8 cellular contexts compared by ENCODE assay signal in genomic region chr11:67439321-67440228, GRCh38. TPM values are rescaled to one million over a fixed set of nuclear protein-coding genes. Genes with fewer than 3 reads are reported as not detected.
DNase-seq lines count a peak whose midpoint lies in the region; ATAC-seq and TF ChIP-seq lines count a peak whose summit lies in the region.

No MANE protein-coding gene starts in this region.

- no peak; the same call in 1 of the 2 replicates for TF ChIP-seq RAD21 in HCT116 (IDR thresholded peaks at IDR 0.05; ENCODE audit: low read depth)

- H3K79me2 ChIP-seq in HCT116 (ENCODE audit: insufficient read depth, low read length) = peaks cover 7% of the 10 kb centered on the region; the same call in 1 of the 2 replicates

- H4K20me1 ChIP-seq in HCT116 (ENCODE audit: insufficient read depth) = no peaks in the 10 kb centered on the region

- no peaks in the 10 kb centered on the region for H3K9me3 Mint-ChIP-seq in CD4-positive, alpha-beta T cell

- H3K4me3 ChIP-seq in HCT116 (replicated peaks in 1 of 2; ENCODE audit: low read depth in 1 of 2, low read length in 2 of 2) (no peak overlapping the region), WERI-Rb-1 (ENCODE audit: low read depth, low read length) (no peak overlapping the region)

- peak overlapping the region; percentile 98 for H3K4me3 Mint-ChIP-seq in CD4-positive, alpha-beta T cell

- POLR2A ChIA-PET in CD4-positive, alpha-beta T cell (lab: Charles Lee) = interaction anchor here (1.4 to 17.7 kb wide), 10 partner anchors 11 to 86 kb away, joined by 5 to 411 read pairs (median 91); partner anchors contain the start of genes AIP, CABP4, CARNS1 and GPR152
- POLR2A ChIA-PET in HCT116 (lab: Charles Lee) = interaction anchor here (1.2 kb wide), 1 partner anchor 11 kb away, joined by 3 read pairs; the partner anchor contains the start of gene RPS6KB2

- H3K9me2 ChIP-seq in HCT116 (ENCODE audit: insufficient read depth) = no peaks in the 10 kb centered on the region

- H3K27me3 ChIP-seq in CD4-positive, alpha-beta T cell (ENCODE audit: control insufficient read depth, insufficient read depth, low read length) = no peaks in the 10 kb centered on the region
- H3K27me3 ChIP-seq in HCT116 (ENCODE audit: insufficient read depth, low read length) (no peaks in the 10 kb centered on the region), WERI-Rb-1 (ENCODE audit: insufficient read depth, low read depth, severe bottlenecking) (no peaks in the 10 kb centered on the region), foreskin keratinocyte (no peaks in the 10 kb centered on the region)

- H3K27ac Mint-ChIP-seq in CD4-positive, alpha-beta T cell = peak overlapping the region; percentile 98

- H3K9ac ChIP-seq in HCT116 (ENCODE audit: low read length) = no peak overlapping the region

- H3K4me2 ChIP-seq in HCT116 (ENCODE audit: low read length) = peak overlapping the region; percentile 9; the same call in 1 of the 2 replicates

- H2AFZ ChIP-seq in HCT116 (ENCODE audit: low read depth, low read length, poor library complexity, severe bottlenecking) = no peak overlapping the region

- RAD21 ChIA-PET in HCT116 (lab: Charles Lee; ENCODE audit: low non-redundant PET in 1 of 2, low total read pairs in 2 of 2, uncharacterized antibody in 2 of 2, unreplicated experiment in 2 of 2) = no interaction called here

- no peaks in the 10 kb centered on the region for H3K9me3 ChIP-seq in CD4-positive, alpha-beta T cell (ENCODE audit: control insufficient read depth, low read length)
- H3K9me3 ChIP-seq in HCT116 (ENCODE audit: control insufficient read depth in 1 of 2, insufficient read depth in 1 of 2, low read depth in 1 of 2, low read length in 2 of 2) = no peaks in the 10 kb centered on the region
- H3K9me3 ChIP-seq in WERI-Rb-1 (ENCODE audit: severe bottlenecking) = no peaks in the 10 kb centered on the region

- DNase-seq in CD4-positive, alpha-beta T cell = peak in 3 of 10 experiments; percentile 18 to 41 (median 23)
- DNase-seq in HCT116 (ENCODE audit: low read depth, low spot score) (no peak), WERI-Rb-1 (peak; percentile 64), foreskin keratinocyte (no peak), mucosa of gallbladder (ENCODE audit: low spot score) (no peak), NCI-H446 treated with DMSO at 0.1 percent for 48 hours (lab: John Stamatoyannopoulos, UW) (no peak)
- peak; percentile 35 for DNase-seq in stimulated activated naive CD4-positive, alpha-beta T cell treated with Interleukin-2 at 50 U/mL for 16 hours (lab: John Stamatoyannopoulos, UW)

- intact Hi-C loops in CD4-positive, alpha-beta T cell (cut with DNase I, micrococcal nuclease) = no loop called here
- intact Hi-C loops in HCT116 (cut with micrococcal nuclease) = no loop called here

- peaks cover 40% of the 10 kb centered on the region for H3K36me3 Mint-ChIP-seq in CD4-positive, alpha-beta T cell (ENCODE audit: low read depth)

- CTCF ChIA-PET in CD4-positive, alpha-beta T cell (lab: Charles Lee) = interaction anchor here (0.6 to 4.3 kb wide), 5 partner anchors 30 to 1276 kb away, joined by 3 to 21 read pairs (median 6); partner anchors contain the start of genes PPP1CA and TMEM134
- CTCF ChIA-PET in HCT116 (lab: Charles Lee) = interaction anchor here (1.0 to 1.5 kb wide), 3 partner anchors 11 to 38 kb away, joined by 3 to 5 read pairs (median 4); partner anchors contain the start of genes PPP1CA and RPS6KB2

- H3K4me1 ChIP-seq in HCT116 (ENCODE audit: control insufficient read depth in 1 of 2, insufficient read depth in 2 of 2, low read length in 2 of 2) (peaks cover 6 to 35% of the 10 kb centered on the region in 2 experiments; a peak in 3 of 4 replicates), foreskin keratinocyte (no peaks in the 10 kb centered on the region)

- peaks cover 64% of the 10 kb centered on the region for H3K4me1 Mint-ChIP-seq in CD4-positive, alpha-beta T cell (ENCODE audit: low read depth)

- no peak for ATAC-seq in CD4-positive, alpha-beta T cell (ENCODE audit: poor library complexity)
- ATAC-seq in HCT116 = peak; percentile 57
- ATAC-seq in foreskin keratinocyte = peak; percentile 6
- ATAC-seq in HG03095 (IDR thresholded peaks at IDR 0.05; ENCODE audit: unreplicated experiment) = no peak

- peaks cover 0 to 2% of the 10 kb centered on the region in 2 experiments; a peak in 1 of 4 replicates for H3K36me3 ChIP-seq in HCT116 (ENCODE audit: control insufficient read depth in 1 of 2, insufficient read depth in 2 of 2, low read length in 2 of 2)
- H3K36me3 ChIP-seq in WERI-Rb-1 = peaks cover 46% of the 10 kb centered on the region

- TF ChIP-seq POLR2A in HCT116 (IDR thresholded peaks at IDR 0.05; ENCODE audit: borderline replicate concordance, extremely low read depth, insufficient read depth, insufficient read length) = no peak

- no peak for TF ChIP-seq CTCF in CD4-positive, alpha-beta T cell (IDR thresholded peaks at IDR 0.05)
- TF ChIP-seq CTCF in HCT116 (IDR thresholded peaks at IDR 0.05 in 2 of 3, conservative IDR thresholded peaks at IDR 0.05 in 1 of 3; ENCODE audit: borderline replicate concordance in 1 of 3, insufficient read depth in 1 of 3, low read depth in 2 of 3, low read length in 2 of 3) (peak; percentile 55 to 61 (median 57); a peak in 4 of 6 replicates), WERI-Rb-1 (IDR thresholded peaks at IDR 0.05; ENCODE audit: low read depth, low read length) (peak; percentile 45; the same call in 1 of the 2 replicates), foreskin keratinocyte (conservative IDR thresholded peaks at IDR 0.05) (peak; percentile 63)

- peak overlapping the region; percentile 94 for H3K27ac ChIP-seq in CD4-positive, alpha-beta T cell (ENCODE audit: low read depth, low read length)
- H3K27ac ChIP-seq in HCT116 (ENCODE audit: low read depth, low read length) (peak overlapping the region; percentile 15; the same call in 1 of the 2 replicates), WERI-Rb-1 (no peak overlapping the region), foreskin keratinocyte (no peak overlapping the region)

- H3K27me3 Mint-ChIP-seq in CD4-positive, alpha-beta T cell = no peaks in the 10 kb centered on the region

- no TSS peak for BruUV-seq in HCT116 (replicated peaks; lab: Mats Ljungman, UMichigan)

TF ChIP-seq in HCT116, 20 proteins besides CTCF, POLR2A, EP300 and RAD21 (continues in another document):
- no peak for TF ChIP-seq ZFX (IDR thresholded peaks at IDR 0.05)
- TF ChIP-seq MAX (IDR thresholded peaks at IDR 0.05) = no peak
- no peak for TF ChIP-seq CEBPB (IDR thresholded peaks at IDR 0.05; ENCODE audit: low read depth)
- TF ChIP-seq ELF1 (IDR thresholded peaks at IDR 0.05; ENCODE audit: borderline replicate concordance, low read depth) = no peak
- no peak for TF ChIP-seq SRF (IDR thresholded peaks at IDR 0.05; ENCODE audit: low read depth)
- no peak for TF ChIP-seq JUND (IDR thresholded peaks at IDR 0.05)
- no peak for TF ChIP-seq SP1 (IDR thresholded peaks at IDR 0.05; ENCODE audit: low read depth)
- no peak for TF ChIP-seq REST (IDR thresholded peaks at IDR 0.05; ENCODE audit: low read depth)

RNA-seq across cellular contexts. Expression of gene PTPRCAP, which starts 2.1 kb away (rescaled TPM):
- 100 to 1,000 TPM; 129 to 134 TPM for total RNA-seq in CD4-positive, alpha-beta T cell
- total RNA-seq in HCT116 (2021; ENCODE audit: unreplicated experiment) = 1.4 TPM
- 2.5 and 3.0 TPM in 2 replicates for polyA plus RNA-seq in HCT116 (2012)
- 0.32 and 0.61 TPM in 2 replicates for total RNA-seq in foreskin keratinocyte
- 0.29 and 0.69 TPM in 2 replicates for polyA plus RNA-seq in foreskin keratinocyte
- 14.7 TPM for total RNA-seq in mucosa of gallbladder

RNA-seq across cellular contexts. Expression of gene CORO1B, which starts 3.7 kb away (rescaled TPM):
- 10 to 100 TPM; 25.8 to 30.2 TPM for total RNA-seq in CD4-positive, alpha-beta T cell
- total RNA-seq in HCT116 (2021; ENCODE audit: unreplicated experiment) = 94.5 TPM
- 96.4 and 118 TPM in 2 replicates for polyA plus RNA-seq in HCT116 (2012)
- total RNA-seq in foreskin keratinocyte = 68.6 and 71.0 TPM in 2 replicates
- polyA plus RNA-seq in foreskin keratinocyte = 89.8 and 92.4 TPM in 2 replicates
- total RNA-seq in mucosa of gallbladder = 181 TPM

RNA-seq across cellular contexts. Expression of gene RPS6KB2, which starts 11.3 kb away (rescaled TPM):
- total RNA-seq in CD4-positive, alpha-beta T cell = 10 to 100 TPM; 69.3 to 72.0 TPM
- 54.1 TPM for total RNA-seq in HCT116 (2021; ENCODE audit: unreplicated experiment)
- 46.1 and 52.7 TPM in 2 replicates for polyA plus RNA-seq in HCT116 (2012)
- 68.8 and 76.4 TPM in 2 replicates for total RNA-seq in foreskin keratinocyte
- 77.5 and 91.5 TPM in 2 replicates for polyA plus RNA-seq in foreskin keratinocyte
- 39.7 TPM for total RNA-seq in mucosa of gallbladder

RNA-seq across cellular contexts. Expression of gene GPR152, which starts 13.0 kb away (rescaled TPM):
- not detected for total RNA-seq in CD4-positive, alpha-beta T cell
- total RNA-seq in HCT116 (2021; ENCODE audit: unreplicated experiment) = not detected
- polyA plus RNA-seq in HCT116 (2012) = not detected in 2 replicates
- not detected in 2 replicates for total RNA-seq in foreskin keratinocyte
- polyA plus RNA-seq in foreskin keratinocyte = not detected in 2 replicates
- total RNA-seq in mucosa of gallbladder = not detected

RNA-seq across cellular contexts. Expression of gene CABP4, which starts 15.6 kb away (rescaled TPM):
- 1 to 10 TPM; 7.5 to 8.5 TPM for total RNA-seq in CD4-positive, alpha-beta T cell
- not detected for total RNA-seq in HCT116 (2021; ENCODE audit: unreplicated experiment)
- 0.08 TPM in 1 of 2 replicates, not detected in the other for polyA plus RNA-seq in HCT116 (2012)
- total RNA-seq in foreskin keratinocyte = not detected in 2 replicates
- not detected in 2 replicates for polyA plus RNA-seq in foreskin keratinocyte
- total RNA-seq in mucosa of gallbladder = 3.8 TPM

Comparison
In these comparisons a context has a peak if more than half of its experiments do, and no peak if none do; other contexts are left out.
1. ATAC-seq: peak in HCT116 (single experiment) and foreskin keratinocyte (single experiment); none in CD4-positive, alpha-beta T cell (single experiment) and HG03095 (single experiment).
2. DNase-seq: peak in WERI-Rb-1 (single experiment) and stimulated activated naive CD4-positive, alpha-beta T cell treated with Interleukin-2 at 50 U/mL for 16 hours (single experiment); none in HCT116 (single experiment), foreskin keratinocyte (0 of 2), mucosa of gallbladder (single experiment) and NCI-H446 treated with DMSO at 0.1 percent for 48 hours (single experiment).
3. H3K27ac ChIP-seq: peak in CD4-positive, alpha-beta T cell (single experiment) and HCT116 (single experiment); none in WERI-Rb-1 (single experiment) and foreskin keratinocyte (single experiment).